8 cellular contexts compared by ENCODE assay signal in genomic region chr1:37860346-37860666, GRCh38. TPM values are rescaled to one million over a fixed set of nuclear protein-coding genes. Genes with fewer than 3 reads are reported as not detected.
DNase-seq lines count a peak whose midpoint lies in the region; ATAC-seq, FAIRE-seq and TF ChIP-seq lines count a peak whose summit lies in the region.

No MANE protein-coding gene starts in this region.

- H3K36me3 ChIP-seq in mucosa of stomach (ENCODE audit: control insufficient read depth, insufficient read depth, low read length) = no peaks in the 10 kb centered on the region
- H3K36me3 ChIP-seq in small intestine (ENCODE audit: control insufficient read depth in 2 of 2, insufficient read depth in 2 of 2, low read length in 2 of 2) = peaks cover under 1 to 6% of the 10 kb centered on the region in 2 donors

- H3K4me3 ChIP-seq in A549 = peak overlapping the region; percentile 79
- peak overlapping the region; percentile 80 for H3K4me3 ChIP-seq in mucosa of stomach (ENCODE audit: low read length)
- H3K4me3 ChIP-seq in small intestine (ENCODE audit: low read depth in 1 of 2, low read length in 2 of 2) = peak overlapping the region in 1 of 2 donors; percentile 79

- H3K27ac ChIP-seq in A549 (peak overlapping the region; percentile 93 to 96), caudate nucleus (ENCODE audit: low read depth, low read length) (peak overlapping the region; percentile 41), small intestine (ENCODE audit: low read depth in 1 of 2, low read length in 1 of 2) (peak overlapping the region in 1 of 2 donors; percentile 92)

- POLR2A ChIA-PET in A549 (lab: Yijun Ruan, JAX) = interaction anchor here (1.0 to 1.4 kb wide), 3 partner anchors 10 to 16 kb away, joined by 3 to 4 read pairs (median 3); no protein-coding TSS in a partner anchor

- no peak for TF ChIP-seq POLR2A in A549 (IDR thresholded peaks at IDR 0.05; ENCODE audit: low read length)

- no peak; the same call in 2 of the 3 replicates for TF ChIP-seq CTCF in A549 (IDR thresholded peaks at IDR 0.05)

- 0 out of 6 replicates have a peak, but pooled peaks of 1 of the 2 experiments have one; percentile 1 for ATAC-seq in A549
- ATAC-seq in GM21390 (IDR thresholded peaks at IDR 0.05; ENCODE audit: unreplicated experiment) = no peak

- peaks cover 38% of the 10 kb centered on the region for H3K4me1 ChIP-seq in A549
- H3K4me1 ChIP-seq in mucosa of stomach (ENCODE audit: control insufficient read depth, insufficient read depth, low read length) = peaks cover 16% of the 10 kb centered on the region
- H3K4me1 ChIP-seq in small intestine (ENCODE audit: control insufficient read depth in 2 of 2, insufficient read depth in 1 of 2, low read depth in 1 of 2, low read length in 1 of 2) = peaks cover 3 to 4% of the 10 kb centered on the region in 2 donors

- 19% methylated on average over 5 of the region's 5 CpGs for WGBS in A549 (ENCODE audit: missing lambda C conversion rate)
- WGBS in small intestine, 3 donors = 19 to 26% (median 24%) methylated on average over 5 of the region's 5 CpGs

- no peak for FAIRE-seq in A549 (lab: Jason Lieb, UNC)
- no peak for FAIRE-seq in small intestine (lab: Jason Lieb, UNC)
- no peak for FAIRE-seq in HTR-8/SVneo (lab: Jason Lieb, UNC)

- H3K9me3 Mint-ChIP-seq in IgD-negative memory B cell = no peaks in the 10 kb centered on the region

- TF ChIP-seq EP300 in A549 (IDR thresholded peaks at IDR 0.05) = no peak

- peaks cover 1% of the 10 kb centered on the region for H3K36me3 Mint-ChIP-seq in IgD-negative memory B cell

- no peaks in the 10 kb centered on the region for H3K27me3 Mint-ChIP-seq in IgD-negative memory B cell

- H3K9me3 ChIP-seq in A549 = no peaks in the 10 kb centered on the region
- H3K9me3 ChIP-seq in mucosa of stomach (ENCODE audit: control insufficient read depth, low read length) = no peaks in the 10 kb centered on the region
- no peaks in the 10 kb centered on the region for H3K9me3 ChIP-seq in small intestine (ENCODE audit: control insufficient read depth, low read depth)

- H3K4me1 Mint-ChIP-seq in IgD-negative memory B cell = peaks cover 10 to 20% (median 12%) of the 10 kb centered on the region in 3 donors

- H3K27me3 ChIP-seq in mucosa of stomach (ENCODE audit: control insufficient read depth, insufficient read depth, low read length) (no peaks in the 10 kb centered on the region), small intestine (ENCODE audit: control insufficient read depth in 2 of 2, insufficient read depth in 2 of 2, low read length in 2 of 2) (no peaks in the 10 kb centered on the region)

- H3K4me2 ChIP-seq in A549 = peak overlapping the region; percentile 89

- H3K4me3 Mint-ChIP-seq in IgD-negative memory B cell = peak overlapping the region; percentile 81 to 100 (median 98)

- DNase-seq in A549 (ENCODE audit: low read depth in 1 of 2, low spot score in 1 of 2) = no peak
- DNase-seq in caudate nucleus (lab: John Stamatoyannopoulos, UW) = no peak
- no peak for DNase-seq in small intestine
- DNase-seq in HTR-8/SVneo (ENCODE audit: insufficient read length, low spot score) = no peak
- no peak for DNase-seq in COLO829 (ENCODE audit: low spot score)

- peak overlapping the region; percentile 51 to 97 (median 85) for H3K27ac Mint-ChIP-seq in IgD-negative memory B cell

- CTCF ChIA-PET in A549 (lab: Yijun Ruan, JAX) = interaction anchor here (0.6 to 2.8 kb wide), 31 partner anchors 9 to 1876 kb away, joined by 3 to 29 read pairs (median 4); no protein-coding TSS in a partner anchor

- no peak for TF ChIP-seq RAD21 in A549 (conservative IDR thresholded peaks at IDR 0.05 in 1 of 2, IDR thresholded peaks at IDR 0.05 in 1 of 2)

- peak overlapping the region; percentile 95 for H3K9ac ChIP-seq in mucosa of stomach (ENCODE audit: low read length)

TF ChIP-seq in A549, 52 proteins besides CTCF, POLR2A, EP300 and RAD21 (continues in another document):
- TF ChIP-seq HMGXB4 (CRISPR knock-in tag; IDR thresholded peaks at IDR 0.05; ENCODE audit: borderline replicate concordance) (no peak), TFCP2L1 (CRISPR knock-in tag; IDR thresholded peaks at IDR 0.05) (no peak), ELK1 (IDR thresholded peaks at IDR 0.05; ENCODE audit: low read depth, low read length) (no peak), BHLHE40 (IDR thresholded peaks at IDR 0.05; ENCODE audit: low read depth, low read length) (no peak), ZSCAN20 (CRISPR knock-in tag; IDR thresholded peaks at IDR 0.05) (no peak), HEYL (CRISPR knock-in tag; IDR thresholded peaks at IDR 0.05) (no peak), RCOR1 (IDR thresholded peaks at IDR 0.05; ENCODE audit: low read depth, low read length) (no peak), MAX (IDR thresholded peaks at IDR 0.05) (no peak), ATOH8 (CRISPR knock-in tag; IDR thresholded peaks at IDR 0.05; ENCODE audit: low read depth) (no peak), ESRRA (IDR thresholded peaks at IDR 0.05; ENCODE audit: borderline replicate concordance, low read length) (no peak), GATA3 (IDR thresholded peaks at IDR 0.05; ENCODE audit: borderline replicate concordance) (no peak), JUNB (IDR thresholded peaks at IDR 0.05) (no peak), HOXA7 (CRISPR knock-in tag; IDR thresholded peaks at IDR 0.05) (no peak), RFX5 (IDR thresholded peaks at IDR 0.05) (no peak)

RNA-seq across cellular contexts. Expression of gene MTF1, which starts 0.9 kb away (rescaled TPM):
- polyA plus RNA-seq in A549 (2011; rRNA removed) (6.7 and 9.5 TPM in 2 replicates), A549 (2017; fragmentation: RNase III; extraction: RNeasy Plus Mini Kit Qiagen cat#74134 plus additional on column Dnase treatment) (3.8 to 4.1 TPM (median 4.0 TPM) in 3 replicates), IgD-negative memory B cell (23.6 TPM), small intestine (1 to 10 TPM; 1.6 to 4.3 (median 1.8) TPM)
- polyA plus RNA-seq in A549 (2012; cell fraction: cytosol; rRNA removed) = 2.4 and 2.6 TPM in 2 replicates
- polyA plus RNA-seq in A549 (2012; cell fraction: nucleus; rRNA removed) = 2.6 and 2.8 TPM in 2 replicates
- 8.6 and 8.8 TPM in 2 replicates for polyA minus RNA-seq in A549 (2011; rRNA and poly(A)+ RNA removed)

RNA-seq across cellular contexts. Expression of gene YRDC, which starts 52.3 kb away (rescaled TPM):
- polyA plus RNA-seq in A549 (2011; rRNA removed) = 21.0 and 21.7 TPM in 2 replicates
- 24.3 and 29.0 TPM in 2 replicates for polyA plus RNA-seq in A549 (2012; cell fraction: cytosol; rRNA removed)
- polyA plus RNA-seq in A549 (2012; cell fraction: nucleus; rRNA removed) = 17.5 and 17.9 TPM in 2 replicates
- polyA plus RNA-seq in A549 (2017; fragmentation: RNase III; extraction: RNeasy Plus Mini Kit Qiagen cat#74134 plus additional on column Dnase treatment) = 12.2 to 12.8 TPM (median 12.3 TPM) in 3 replicates
- 11.7 and 15.3 TPM in 2 replicates for polyA minus RNA-seq in A549 (2011; rRNA and poly(A)+ RNA removed)
- 14.9 TPM for polyA plus RNA-seq in IgD-negative memory B cell
- polyA plus RNA-seq in small intestine = 10 to 100 TPM; 14.3 to 15.7 (median 14.5) TPM

RNA-seq across cellular contexts. Expression of gene C1orf122, which starts 52.7 kb away (rescaled TPM):
- 21.3 and 24.2 TPM in 2 replicates for polyA plus RNA-seq in A549 (2011; rRNA removed)
- 38.5 and 50.3 TPM in 2 replicates for polyA plus RNA-seq in A549 (2012; cell fraction: cytosol; rRNA removed)
- 30.5 and 40.6 TPM in 2 replicates for polyA plus RNA-seq in A549 (2012; cell fraction: nucleus; rRNA removed)
- 26.8 to 29.6 TPM (median 29.1 TPM) in 3 replicates for polyA plus RNA-seq in A549 (2017; fragmentation: RNase III; extraction: RNeasy Plus Mini Kit Qiagen cat#74134 plus additional on column Dnase treatment)
- polyA minus RNA-seq in A549 (2011; rRNA and poly(A)+ RNA removed) = 6.2 and 6.8 TPM in 2 replicates
- 30.6 TPM for polyA plus RNA-seq in IgD-negative memory B cell
- polyA plus RNA-seq in small intestine = 10 to 100 TPM; 38.4 to 44.0 (median 38.9) TPM
